Comparison of ENCODE assay signal across 8 cellular contexts in the genomic region with DNA sequence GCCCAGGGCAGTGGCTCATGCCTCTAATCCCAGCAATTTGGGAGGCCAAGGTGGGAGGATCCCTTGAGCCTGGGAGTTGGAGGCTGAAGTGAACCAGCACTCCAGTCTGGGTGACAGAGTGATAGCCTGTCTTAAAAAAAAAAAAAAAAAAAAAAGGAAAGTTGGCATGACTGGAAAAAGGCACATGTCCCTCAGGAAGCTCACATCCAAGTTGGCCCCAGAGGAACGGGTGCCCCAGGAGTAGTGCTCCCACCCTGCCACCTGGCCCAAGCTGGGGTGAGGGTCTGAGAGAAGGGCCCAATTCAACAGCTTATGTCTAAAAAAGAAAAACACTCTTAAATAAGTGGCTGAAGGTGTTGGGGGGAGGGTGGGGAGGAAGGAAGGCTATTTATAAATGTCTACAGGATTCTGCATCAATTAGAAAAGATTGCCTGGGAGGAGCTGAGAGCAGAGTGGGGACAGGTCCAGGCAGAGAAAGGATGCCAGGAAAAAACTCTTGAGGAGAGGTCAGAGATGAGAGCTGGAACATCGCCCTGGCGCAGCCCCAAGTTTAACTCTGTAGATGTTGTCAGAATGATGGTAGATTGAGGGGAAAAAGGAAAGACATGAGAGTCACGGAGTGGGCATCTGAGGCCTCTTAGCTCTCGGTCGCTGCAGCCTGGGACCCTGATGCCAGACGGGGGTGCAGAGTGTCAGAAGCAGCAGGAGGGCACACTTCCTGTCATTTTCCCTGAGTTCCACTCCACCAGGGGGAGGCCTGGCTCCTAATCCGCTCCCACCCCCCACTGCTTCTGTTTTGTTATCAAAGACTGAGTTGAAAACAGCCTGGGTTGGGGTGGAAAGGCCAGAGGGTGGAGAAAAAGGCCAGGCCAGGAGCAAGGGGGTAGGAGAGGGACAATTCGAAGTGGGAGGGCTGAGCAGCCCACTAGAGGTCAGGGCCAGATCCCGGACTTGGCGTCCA. TPM values are rescaled to one million over a fixed set of nuclear protein-coding genes. Genes with fewer than 3 reads are reported as not detected.
DNase-seq lines count a peak whose midpoint lies in the region; ATAC-seq and TF ChIP-seq lines count a peak whose summit lies in the region.

No MANE protein-coding gene starts in this region.

- TF ChIP-seq CTCF in BJ (IDR thresholded peaks at IDR 0.05; ENCODE audit: insufficient read depth, low read depth, low read length): peak; percentile 37
- no peak for TF ChIP-seq CTCF in omental fat pad (IDR thresholded peaks at IDR 0.05)

- ATAC-seq in omental fat pad (ENCODE audit: low FRiP score) (peak; percentile 39), HG02623 (IDR thresholded peaks at IDR 0.05; ENCODE audit: unreplicated experiment) (no peak), HG02870 (IDR thresholded peaks at IDR 0.05; ENCODE audit: unreplicated experiment) (no peak)

- H3K36me3 ChIP-seq in BJ (ENCODE audit: control insufficient read depth, insufficient read depth, low read length) (peaks cover 20% of the 10 kb centered on the region), SJCRH30 (peaks cover 2% of the 10 kb centered on the region; the same call in 1 of the 2 replicates)

- H3K4me3 ChIP-seq in BJ (ENCODE audit: low read depth, low read length) (no peak overlapping the region), SJCRH30 (no peak overlapping the region)

- CTCF ChIA-PET in BJ (lab: Yijun Ruan, JAX): interaction anchor here (0.6 to 17.3 kb wide), 8 partner anchors 9 to 197 kb away, joined by 3 to 416 read pairs (median 4); a partner anchor contains a TSS

- peak overlapping the region; percentile 13; the same call in 1 of the 2 replicates for H3K27ac ChIP-seq in SJCRH30

- DNase-seq in BJ (ENCODE audit: low read depth): no peak
- DNase-seq in SJCRH30: no peak
- peak; percentile 79 for DNase-seq in fibroblast of the conjunctiva (ENCODE audit: low read depth)
- no peak for DNase-seq in omental fat pad (ENCODE audit: low spot score)
- DNase-seq in HT-29 (ENCODE audit: low spot score): no peak
- no peak for DNase-seq in EL

- H3K9me3 ChIP-seq in SJCRH30 (replicated peaks): no peaks in the 10 kb centered on the region

- H3K27me3 ChIP-seq in BJ (ENCODE audit: control insufficient read depth, insufficient read depth, low read length) (no peaks in the 10 kb centered on the region), SJCRH30 (no peaks in the 10 kb centered on the region)

- H3K4me1 ChIP-seq in SJCRH30: peaks cover 18% of the 10 kb centered on the region

- POLR2A ChIA-PET in BJ (lab: Charles Lee): interaction anchor here (0.6 kb wide), 1 partner anchor 25 kb away, joined by 3 read pairs; no protein-coding TSS in a partner anchor

RNA-seq across cellular contexts. Expression of a gene that starts 7.3 kb away (rescaled TPM):
- 34.8 and 48.0 TPM in 2 replicates for polyA plus RNA-seq in BJ (2011; rRNA removed)
- 31.2 and 63.2 TPM in 2 replicates for polyA minus RNA-seq in BJ (2011; rRNA and poly(A)+ RNA removed)
- total RNA-seq in SJCRH30 (2014; rRNA removed; shearing (Covaris generic)): 8.9 and 10.4 TPM in 2 replicates
- 10 to 100 TPM; 31.5 to 42.3 (median 36.3) TPM for total RNA-seq in omental fat pad
- total RNA-seq in HT-29 (2014; rRNA removed; shearing (Covaris generic)): 27.4 and 29.0 TPM in 2 replicates

RNA-seq across cellular contexts. Expression of a gene that starts 22.0 kb away (rescaled TPM):
- polyA plus RNA-seq in BJ (2011; rRNA removed): 27.2 and 73.9 TPM in 2 replicates
- polyA minus RNA-seq in BJ (2011; rRNA and poly(A)+ RNA removed): 66.9 and 86.6 TPM in 2 replicates
- total RNA-seq in SJCRH30 (2014; rRNA removed; shearing (Covaris generic)): 13.3 and 16.1 TPM in 2 replicates
- total RNA-seq in omental fat pad: 100 to 1,000 TPM in 3 of 4 donors, 10 to 100 TPM in 1; 97.7 to 444 (median 154) TPM
- total RNA-seq in HT-29 (2014; rRNA removed; shearing (Covaris generic)): 57.7 and 71.9 TPM in 2 replicates

RNA-seq across cellular contexts. Expression of a gene that starts 25.6 kb away (rescaled TPM):
- polyA plus RNA-seq in BJ (2011; rRNA removed): 460 and 860 TPM in 2 replicates
- 164 and 211 TPM in 2 replicates for polyA minus RNA-seq in BJ (2011; rRNA and poly(A)+ RNA removed)
- total RNA-seq in SJCRH30 (2014; rRNA removed; shearing (Covaris generic)): 11.5 and 13.0 TPM in 2 replicates
- total RNA-seq in omental fat pad: 100 to 1,000 TPM; 246 to 902 (median 719) TPM
- total RNA-seq in HT-29 (2014; rRNA removed; shearing (Covaris generic)): 394 and 417 TPM in 2 replicates

RNA-seq across cellular contexts. Expression of a gene that starts 31.4 kb away (rescaled TPM):
- 0.16 and 0.34 TPM in 2 replicates for polyA plus RNA-seq in BJ (2011; rRNA removed)
- polyA minus RNA-seq in BJ (2011; rRNA and poly(A)+ RNA removed): 0.14 and 0.26 TPM in 2 replicates
- not detected in 2 replicates for total RNA-seq in SJCRH30 (2014; rRNA removed; shearing (Covaris generic))
- total RNA-seq in omental fat pad: not detected
- 0.15 and 0.23 TPM in 2 replicates for total RNA-seq in HT-29 (2014; rRNA removed; shearing (Covaris generic))

Comparison
In these comparisons a context has a peak if more than half of its experiments do, and no peak if none do; other contexts are left out.
1. RNA of a gene that starts 25.6 kb away (total RNA-seq): 246 to 902 TPM in omental fat pad and 394 to 417 TPM in HT-29; 11.5 to 13.0 TPM in SJCRH30; every median in the first group is over 10 times any median in the second.